8 cellular contexts compared by ENCODE assay signal in the genomic region with DNA sequence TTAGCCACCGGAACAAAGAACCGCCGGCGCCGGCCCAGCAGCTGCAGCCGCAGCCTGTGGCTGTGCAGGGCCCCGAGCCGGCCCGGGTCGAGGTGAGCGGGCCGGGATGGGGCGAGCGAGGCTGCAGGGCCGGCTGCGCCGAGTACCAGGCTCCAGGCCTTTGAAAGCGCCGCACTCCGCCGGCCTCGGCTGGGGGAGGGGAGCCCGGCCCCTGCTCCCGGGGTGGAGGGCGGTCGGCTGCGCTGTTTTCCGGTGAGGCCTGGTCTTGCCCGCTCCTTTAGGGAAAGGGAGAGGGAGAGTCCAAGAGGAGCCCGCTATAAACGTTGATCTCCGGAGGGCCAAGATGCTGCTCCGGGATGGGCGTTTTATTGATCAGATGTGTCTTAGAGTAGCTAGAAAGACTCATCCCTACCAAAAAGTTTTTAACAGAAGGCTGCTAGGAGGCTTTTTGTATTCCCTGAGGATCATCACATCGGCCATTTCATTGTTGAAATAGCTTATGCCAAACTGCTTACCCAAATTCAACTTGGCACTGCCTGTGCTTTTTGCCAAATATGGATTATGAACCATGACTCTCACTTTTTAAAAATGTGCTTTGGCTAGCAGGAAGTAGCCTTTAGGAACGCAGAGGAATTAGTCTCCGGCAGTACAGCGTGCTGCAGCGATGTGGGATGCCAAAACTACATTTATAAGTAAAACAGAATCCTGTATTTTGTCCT. TPM values are rescaled to one million over a fixed set of nuclear protein-coding genes. Genes with fewer than 3 reads are reported as not detected.
DNase-seq lines count a peak whose midpoint lies in the region; ATAC-seq and TF ChIP-seq lines count a peak whose summit lies in the region.

No MANE protein-coding gene starts in this region.

- no peaks in the 10 kb centered on the region for H3K27me3 ChIP-seq in SK-N-SH (ENCODE audit: insufficient read depth)

- peak; percentile 31 for ATAC-seq in HG03342 (IDR thresholded peaks at IDR 0.05; ENCODE audit: unreplicated experiment)
- ATAC-seq in sciatic nerve, result peak; percentile 57

- WGBS in SK-N-SH (ENCODE audit: low lambda C conversion rate), result under 1% methylated on average over 13 of the region's 39 CpGs

- TF ChIP-seq EP300 in SK-N-SH (IDR thresholded peaks at IDR 0.05; ENCODE audit: borderline replicate concordance in 1 of 2, low read depth in 1 of 2, low read length in 1 of 2), result 0 out of 4 replicates have a peak, but pooled peaks of 1 of the 2 experiments have one; percentile 11

- H3K36me3 Mint-ChIP-seq in CD14-positive monocyte, result peaks cover 20 to 30% of the 10 kb centered on the region in 2 donors

- DNase-seq in CD14-positive monocyte (ENCODE audit: low spot score), result no peak
- peak; percentile 30 for DNase-seq in GM19238 (ENCODE audit: insufficient read length, low spot score)
- peak; percentile 79 for DNase-seq in SK-N-SH
- no peak for DNase-seq in astrocyte of the cerebellum (ENCODE audit: low read depth)
- DNase-seq in hypothalamus (lab: John Stamatoyannopoulos, UW), result peak in 33 of 51 donors; percentile 7 to 70 (median 29)
- peak; percentile 74 for DNase-seq in sciatic nerve (ENCODE audit: low spot score)
- no peak for DNase-seq in epidermal melanocyte (ENCODE audit: insufficient read length, low spot score)

- H3K4me1 ChIP-seq in SK-N-SH (ENCODE audit: control insufficient read depth in 1 of 2, insufficient read depth in 2 of 2, low read depth in 1 of 2, low read length in 1 of 2), result peaks cover 0 to 5% of the 10 kb centered on the region in 2 experiments; a peak in 2 of 4 replicates

- H3K9me3 ChIP-seq in SK-N-SH, result no peaks in the 10 kb centered on the region

- H3F3A ChIP-seq in SK-N-SH (replicated peaks; ENCODE audit: insufficient read depth), result peaks cover 11% of the 10 kb centered on the region

- no peak for TF ChIP-seq RAD21 in SK-N-SH (IDR thresholded peaks at IDR 0.05; ENCODE audit: low read length)

- H3K4me3 Mint-ChIP-seq in CD14-positive monocyte, result peak overlapping the region; percentile 96 to 99

- intact Hi-C loops in CD14-positive monocyte (cut with micrococcal nuclease) (loop anchor here (5.0 kb wide), 2 partner anchors 49 to 151 kb away; a partner anchor contains a TSS), sciatic nerve (cut with DNase I) (no loop called here)

- H3K9me3 Mint-ChIP-seq in CD14-positive monocyte, result no peaks in the 10 kb centered on the region

- no peak for TF ChIP-seq CTCF in CD14-positive monocyte (IDR thresholded peaks at IDR 0.05)
- TF ChIP-seq CTCF in SK-N-SH (IDR thresholded peaks at IDR 0.05), result no peak
- no peak for TF ChIP-seq CTCF in astrocyte of the cerebellum (IDR thresholded peaks at IDR 0.05; ENCODE audit: low read depth, low read length, missing control alignments)

- POLR2A ChIA-PET in SK-N-SH (lab: Yijun Ruan, JAX), result interaction anchor here (0.5 to 2.3 kb wide), 9 partner anchors 9 to 1130 kb away, joined by 3 to 8 read pairs (median 4); a partner anchor contains a TSS

- H3K27ac ChIP-seq in SK-N-SH (ENCODE audit: low read depth in 2 of 2, low read length in 1 of 2), result peak overlapping the region; percentile 86 to 89

- in situ Hi-C loops in astrocyte of the cerebellum (cut with HindIII; ENCODE audit: low sequenced_read_pairs), result loop anchor here (5.0 kb wide), 1 partner anchor 84 kb away; no protein-coding TSS in a partner anchor

- peak overlapping the region; percentile 99 for H3K4me2 ChIP-seq in SK-N-SH

- CTCF ChIA-PET in SK-N-SH (lab: Yijun Ruan, JAX), result interaction anchor here (2.4 kb wide), 1 partner anchor 50 kb away, joined by 12 read pairs; a partner anchor contains a TSS

- peak overlapping the region; percentile 98 for H3K9ac ChIP-seq in SK-N-SH

- no peak overlapping the region; the same call in 1 of the 2 replicates for H2AFZ ChIP-seq in SK-N-SH (ENCODE audit: low read depth)

- peaks cover 44% of the 10 kb centered on the region for H4K20me1 ChIP-seq in SK-N-SH (ENCODE audit: insufficient read depth)

- H3K27ac Mint-ChIP-seq in CD14-positive monocyte, result peak overlapping the region; percentile 97 to 100 (median 99)

- peaks cover 55% of the 10 kb centered on the region for H3K79me2 ChIP-seq in SK-N-SH (ENCODE audit: insufficient read depth)

- H3K36me3 ChIP-seq in SK-N-SH (replicated peaks in 1 of 2; ENCODE audit: control insufficient read depth in 1 of 2, insufficient read depth in 2 of 2, low read length in 1 of 2), result peaks cover 12 to 26% of the 10 kb centered on the region in 2 experiments

- no peaks in the 10 kb centered on the region for H3K9me2 ChIP-seq in SK-N-SH

- H3K27me3 Mint-ChIP-seq in CD14-positive monocyte (ENCODE audit: low read depth in 3 of 3), result peaks cover 0 to 4% (median 0%) of the 10 kb centered on the region in 3 donors

- peak overlapping the region; percentile 81 to 90 for H3K4me3 ChIP-seq in SK-N-SH (ENCODE audit: low read depth in 2 of 2, low read length in 1 of 2)
- peak overlapping the region; percentile 86 for H3K4me3 ChIP-seq in astrocyte of the cerebellum (ENCODE audit: low read depth, low read length)

- peaks cover 44% of the 10 kb centered on the region for H3K4me1 Mint-ChIP-seq in CD14-positive monocyte

TF ChIP-seq in SK-N-SH, 30 proteins besides CTCF, POLR2A, EP300 and RAD21:
- TF ChIP-seq MXI1 (IDR thresholded peaks at IDR 0.05; ENCODE audit: low read depth, low read length), result peak; percentile 53; the same call in 1 of the 2 replicates
- TF ChIP-seq RFX5 (IDR thresholded peaks at IDR 0.05; ENCODE audit: low read length), result no peak

RNA-seq across cellular contexts. Expression of a gene that starts 0.7 kb away (rescaled TPM):
- 10 to 100 TPM; 92.8 to 96.4 TPM for polyA plus RNA-seq in CD14-positive monocyte
- polyA plus RNA-seq in SK-N-SH (2012; rRNA removed), result 58.6 and 89.2 TPM in 2 replicates
- 75.8 and 85.3 TPM in 2 replicates for polyA plus RNA-seq in SK-N-SH (2012; cell fraction: cytosol; rRNA removed)
- 70.8 and 135 TPM in 2 replicates for polyA plus RNA-seq in SK-N-SH (2012; cell fraction: nucleus; rRNA removed)
- total RNA-seq in sciatic nerve, result 131 TPM

RNA-seq across cellular contexts. Expression of a gene that starts 50.4 kb away (rescaled TPM):
- polyA plus RNA-seq in CD14-positive monocyte (10 to 100 TPM; 16.2 to 26.2 TPM), SK-N-SH (2012; rRNA removed) (5.1 TPM in 2 replicates)
- polyA plus RNA-seq in SK-N-SH (2012; cell fraction: cytosol; rRNA removed), result 5.9 and 6.4 TPM in 2 replicates
- 2.1 TPM in 2 replicates for polyA plus RNA-seq in SK-N-SH (2012; cell fraction: nucleus; rRNA removed)
- total RNA-seq in sciatic nerve, result 14.6 TPM

Comparison
In these comparisons a context has a peak if more than half of its experiments do, and no peak if none do; other contexts are left out.
1. DNase-seq: peak in GM19238 (single experiment), SK-N-SH (single experiment), hypothalamus (33 of 51) and sciatic nerve (single experiment); none in CD14-positive monocyte (single experiment), astrocyte of the cerebellum (single experiment) and epidermal melanocyte (single experiment).